ENCODE assay signal across 15 cellular contexts in the genomic region with DNA sequence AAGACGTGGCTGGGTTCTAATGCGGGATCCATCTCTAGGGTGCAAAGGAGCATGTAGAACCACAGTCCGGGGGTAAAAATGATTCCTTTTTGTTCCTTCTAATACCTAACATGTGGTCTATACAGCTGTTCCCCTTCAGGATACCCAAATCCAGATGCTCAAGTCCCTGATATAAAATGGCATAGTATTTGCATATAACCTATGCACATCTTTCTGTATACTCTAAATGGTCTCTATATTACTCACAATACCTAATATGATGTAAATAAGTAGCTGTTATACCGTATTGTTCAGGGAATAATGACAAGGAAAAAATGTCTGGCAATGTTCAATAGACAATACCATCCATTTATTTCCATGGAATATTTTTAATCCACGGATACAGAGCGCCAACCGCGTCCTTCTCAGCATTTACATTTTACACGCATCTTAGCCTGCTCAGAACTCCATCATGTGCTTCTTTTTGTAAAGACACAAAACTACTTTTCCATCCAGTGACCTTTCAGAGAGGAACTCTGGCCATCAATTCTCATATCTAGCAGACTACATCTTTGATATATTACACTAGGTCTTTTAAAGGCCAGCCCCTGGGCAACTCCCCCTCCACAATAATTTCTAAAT. TPM values are rescaled to one million over a fixed set of nuclear protein-coding genes. Genes with fewer than 3 reads are reported as not detected.
DNase-seq lines count a peak whose midpoint lies in the region; ATAC-seq lines count a peak whose summit lies in the region.
"Had no signal": no experiment of that assay in that cellular context is flagged by ENCODE, and none has a peak within 500 bp of the region (broad histone marks: within the 10 kb centered on the region; RNA-seq: fewer than 3 reads in every experiment).

No MANE protein-coding gene starts in this region.

- H3K4me2 ChIP-seq in BLaER1, result peak overlapping the region; percentile 79
- H3K4me2 ChIP-seq: SK-N-SH had no signal

- H3K36me3 ChIP-seq in BLaER1 (peaks cover 28% of the 10 kb centered on the region), rectal smooth muscle tissue (ENCODE audit: control insufficient read depth, insufficient read depth, low read length) (no peaks in the 10 kb centered on the region)
- H3K36me3 ChIP-seq: BE2C had no signal

- no peaks in the 10 kb centered on the region for H3K9me3 Mint-ChIP-seq in activated T-helper 17 cell treated with anti-CD3 and anti-CD28 coated beads, Interleukin-2, amount 50 U/mL, for 72 hours
- H3K9me3 Mint-ChIP-seq: HFFc6 had no signal

- DNase-seq in COLO829 (ENCODE audit: low spot score), result peak; percentile 48
- no peak for DNase-seq in HCEC 1CT
- DNase-seq in NCI-H748 (lab: John Stamatoyannopoulos, UW; ENCODE audit: unreplicated experiment), result no peak
- no peak for DNase-seq in HPDE6-E6E7 (ENCODE audit: extremely low spot score)
- DNase-seq: BE2C, NCI-H187 treated with DMSO at 0.1 percent for 48 hours, NCI-H2171, NCI-H446 treated with DMSO at 0.1 percent for 48 hours, NCI-H774, SK-N-SH had no signal

- no peak for ATAC-seq in activated T-helper 17 cell treated with anti-CD3 and anti-CD28 coated beads, Interleukin-2, amount 50 U/mL, for 72 hours (replicated peaks)
- no peak for ATAC-seq in GM19467 (IDR thresholded peaks at IDR 0.05; ENCODE audit: unreplicated experiment)

- peaks cover 7% of the 10 kb centered on the region for H3K36me3 Mint-ChIP-seq in activated T-helper 17 cell treated with anti-CD3 and anti-CD28 coated beads, Interleukin-2, amount 50 U/mL, for 72 hours (ENCODE audit: low read depth)

- no peaks in the 10 kb centered on the region for H3K27me3 Mint-ChIP-seq in activated T-helper 17 cell treated with anti-CD3 and anti-CD28 coated beads, Interleukin-2, amount 50 U/mL, for 72 hours

- peaks cover 45% of the 10 kb centered on the region for H4K20me1 ChIP-seq in BLaER1

- H3K4me1 ChIP-seq in BLaER1 (peaks cover 21% of the 10 kb centered on the region), rectal smooth muscle tissue (ENCODE audit: control insufficient read depth, insufficient read depth, low read length) (no peaks in the 10 kb centered on the region)
- H3K4me1 ChIP-seq: BE2C had no signal

- H3K27ac ChIP-seq in BLaER1, result no peak overlapping the region
- H3K27ac ChIP-seq in rectal smooth muscle tissue (ENCODE audit: low read depth, low read length), result peak overlapping the region; percentile 10

- no peak overlapping the region for H3K9ac ChIP-seq in BLaER1
- H3K9ac ChIP-seq in rectal smooth muscle tissue (ENCODE audit: low read length), result no peak overlapping the region
- H3K9ac ChIP-seq: SK-N-SH had no signal

- peak overlapping the region; percentile 48 for H3K4me3 Mint-ChIP-seq in activated T-helper 17 cell treated with anti-CD3 and anti-CD28 coated beads, Interleukin-2, amount 50 U/mL, for 72 hours
- H3K4me3 Mint-ChIP-seq: HFFc6 had no signal

- H3K9me3 ChIP-seq in BLaER1, result peaks cover 17% of the 10 kb centered on the region
- H3K9me3 ChIP-seq: BE2C, SK-N-SH had no signal

- no peak overlapping the region for H3K27ac Mint-ChIP-seq in activated T-helper 17 cell treated with anti-CD3 and anti-CD28 coated beads, Interleukin-2, amount 50 U/mL, for 72 hours
- H3K27ac Mint-ChIP-seq: HFFc6 had no signal

- H3K27me3 ChIP-seq in BLaER1 (no peaks in the 10 kb centered on the region), rectal smooth muscle tissue (ENCODE audit: control insufficient read depth, insufficient read depth, low read length) (no peaks in the 10 kb centered on the region)
- H3K27me3 ChIP-seq: BE2C had no signal

- H3K4me3 ChIP-seq in BLaER1 (no peak overlapping the region), rectal smooth muscle tissue (ENCODE audit: low read length) (no peak overlapping the region)

- H3K4me1 Mint-ChIP-seq in activated T-helper 17 cell treated with anti-CD3 and anti-CD28 coated beads, Interleukin-2, amount 50 U/mL, for 72 hours, result peaks cover 19% of the 10 kb centered on the region

RNA-seq across cellular contexts. Expression of a gene that starts 31.9 kb away (rescaled TPM):
- total RNA-seq in activated T-helper 17 cell treated with anti-CD3 and anti-CD28 coated beads, Interleukin-2, amount 50 U/mL, for 72 hours, result 10 to 100 TPM; 13.2 to 22.2 TPM

RNA-seq across cellular contexts. Expression of a gene that starts 59.9 kb away (rescaled TPM):
- 10 to 100 TPM; 48.6 to 66.4 TPM for total RNA-seq in activated T-helper 17 cell treated with anti-CD3 and anti-CD28 coated beads, Interleukin-2, amount 50 U/mL, for 72 hours
